ENCODE assay signal across 1 cellular context in genomic region chr11:797300-798092, GRCh38.
TF ChIP-seq lines count a peak whose summit lies in the region.

No MANE protein-coding gene starts in this region.

TF ChIP-seq in K562, 482 proteins besides CTCF, POLR2A, EP300 and RAD21 (continued from another document):
- no peak for TF ChIP-seq PRDM10 (IDR thresholded peaks at IDR 0.05; ENCODE audit: partially characterized antibody)
